ENCODE assay signal across 17 cellular contexts in genomic region chr20:17287503-17287902, GRCh38.
DNase-seq lines count a peak whose midpoint lies in the region; TF ChIP-seq lines count a peak whose summit lies in the region.
"Had no signal": no experiment of that assay in that cellular context is flagged by ENCODE, and none has a peak within 500 bp of the region (broad histone marks: within the 10 kb centered on the region; RNA-seq: fewer than 3 reads in every experiment).

No MANE protein-coding gene starts in this region.

- WGBS in smooth muscle cell (ENCODE audit: low lambda C conversion rate) = 87% methylated on average over 2 of the region's 2 CpGs

- TF ChIP-seq POLR2A in NB4 (IDR thresholded peaks at IDR 0.05; ENCODE audit: extremely low read depth, insufficient read length) = no peak

- no peaks in the 10 kb centered on the region for H4K20me1 ChIP-seq in smooth muscle cell (ENCODE audit: low read depth)

- no peak overlapping the region for H3K9ac ChIP-seq in smooth muscle cell (ENCODE audit: low read depth)
- H3K9ac ChIP-seq: parathyroid adenoma had no signal

- no peak overlapping the region for H2AFZ ChIP-seq in smooth muscle cell (ENCODE audit: low read depth)
- H2AFZ ChIP-seq: parathyroid adenoma had no signal

- no peaks in the 10 kb centered on the region for H3K27me3 ChIP-seq in smooth muscle cell (ENCODE audit: low read depth)

- H3K27ac ChIP-seq in smooth muscle cell (ENCODE audit: low read depth) = no peak overlapping the region
- H3K27ac ChIP-seq: parathyroid adenoma, SJSA1, thoracic aorta had no signal

- H3K36me3 ChIP-seq in smooth muscle cell (ENCODE audit: low read depth) = no peaks in the 10 kb centered on the region
- H3K36me3 ChIP-seq: SJSA1, thoracic aorta had no signal

- H3K4me2 ChIP-seq in smooth muscle cell = no peak overlapping the region

- H3K4me1 ChIP-seq in smooth muscle cell (ENCODE audit: low read depth) = peaks cover 4% of the 10 kb centered on the region
- H3K4me1 ChIP-seq: parathyroid adenoma, SJSA1 had no signal

- H3K9me3 ChIP-seq in smooth muscle cell (replicated peaks; ENCODE audit: low read depth) = no peaks in the 10 kb centered on the region
- H3K9me3 ChIP-seq: SJSA1, thoracic aorta had no signal

- DNase-seq in NCI-H82 (lab: John Stamatoyannopoulos, UW) (peak; percentile 40), NCI-H82 treated with DMSO at 0.1 percent for 48 hours (lab: John Stamatoyannopoulos, UW; ENCODE audit: unreplicated experiment) (no peak), NB4 (ENCODE audit: low read depth) (no peak), epithelial cell of esophagus (ENCODE audit: low read depth) (no peak), smooth muscle cell (lab: John Stamatoyannopoulos, UW; ENCODE audit: unreplicated experiment) (no peak), HT-29 (ENCODE audit: low spot score) (no peak), GOT3 (lab: John Stamatoyannopoulos, UW) (no peak)
- no peak for DNase-seq in activated CD8-positive, alpha-beta memory T cell treated with anti-CD3 and anti-CD28 coated beads, Interleukin-2, amount 50 U/mL, for 48 hours
- DNase-seq: ACHN; activated T-cell treated with anti-CD3 and anti-CD28 coated beads, Interleukin-2, amount 50 U/mL, for 4 hours; cortex of kidney; midbrain; NCI-H1694; NCI-H748 treated with DMSO at 0.1 percent for 48 hours had no signal

- no peaks in the 10 kb centered on the region for H3K79me2 ChIP-seq in smooth muscle cell (ENCODE audit: low read depth)
- H3K79me2 ChIP-seq: parathyroid adenoma had no signal

- peak; percentile 57 for TF ChIP-seq CTCF in NB4 (IDR thresholded peaks at IDR 0.05; ENCODE audit: low read depth, low read length)
- peak; percentile 3 for TF ChIP-seq CTCF in epithelial cell of esophagus (IDR thresholded peaks at IDR 0.05; ENCODE audit: insufficient read depth, low read depth, low read length, missing control alignments)
- peak; percentile 22 for TF ChIP-seq CTCF in smooth muscle cell (IDR thresholded peaks at IDR 0.05; ENCODE audit: borderline replicate concordance, insufficient read depth, poor library complexity, severe bottlenecking)

- H3F3A ChIP-seq in smooth muscle cell (ENCODE audit: low read depth) = no peaks in the 10 kb centered on the region

- H3K4me3 ChIP-seq in NB4 (ENCODE audit: low read depth, low read length) = no peak overlapping the region
- H3K4me3 ChIP-seq in epithelial cell of esophagus (ENCODE audit: low read length) = no peak overlapping the region
- H3K4me3 ChIP-seq in smooth muscle cell = no peak overlapping the region
- H3K4me3 ChIP-seq: SJSA1, thoracic aorta had no signal

Comparison
In these comparisons a context has a peak if more than half of its experiments do, and no peak if none do; other contexts are left out.
1. CTCF ChIP-seq: peak in every context shown above with its lines; median percentile 57 in NB4; 22 in smooth muscle cell; 3 in epithelial cell of esophagus.